11 cellular contexts compared by ENCODE assay signal in genomic region chr9:5455181-5455580, GRCh38. TPM values are rescaled to one million over a fixed set of nuclear protein-coding genes. Genes with fewer than 3 reads are reported as not detected.
DNase-seq lines count a peak whose midpoint lies in the region; ATAC-seq and TF ChIP-seq lines count a peak whose summit lies in the region.
"Had no signal": no experiment of that assay in that cellular context is flagged by ENCODE, and none has a peak within 500 bp of the region (broad histone marks: within the 10 kb centered on the region; RNA-seq: fewer than 3 reads in every experiment).

No MANE protein-coding gene starts in this region.

- no peaks in the 10 kb centered on the region for H3K27me3 Mint-ChIP-seq in activated T-cell treated with anti-CD3 and anti-CD28 coated beads, Interleukin-2, amount 50 U/mL, for 24 hours
- no peaks in the 10 kb centered on the region for H3K27me3 Mint-ChIP-seq in stimulated activated memory B cell treated with anti-CD40 and anti-IgM and Interleukin-4, amounts not matched to agents 10 μg/mL and 1 μg/mL and 100 μg/mL, for 72 hours
- H3K27me3 Mint-ChIP-seq: naive B cell had no signal

- 45 to 62% methylated on average over 2 of the region's 2 CpGs for WGBS in transverse colon (ENCODE audit: low coverage in 1 of 2), 2 donors

- no peak overlapping the region for H2AFZ ChIP-seq in Karpas-422 (ENCODE audit: low read length)

- in situ Hi-C loops in transverse colon (cut with MboI; ENCODE audit: low pct_ligation_motif_present in 1 of 4, low pct_unique_long_range_greater_than_20kb in 1 of 4, low sequenced_read_pairs in 3 of 4): loop anchor here in 1 of 4 donors (10.0 kb wide), 1 partner anchor 140 kb away; no protein-coding TSS in a partner anchor

- peak overlapping the region; percentile 76 for H3K4me3 Mint-ChIP-seq in activated T-cell treated with anti-CD3 and anti-CD28 coated beads, Interleukin-2, amount 50 U/mL, for 24 hours
- H3K4me3 Mint-ChIP-seq in stimulated activated memory B cell treated with anti-CD40 and anti-IgM and Interleukin-4, amounts not matched to agents 10 μg/mL and 1 μg/mL and 100 μg/mL, for 72 hours: peak overlapping the region; percentile 66

- H3K9me3 Mint-ChIP-seq in activated T-cell treated with anti-CD3 and anti-CD28 coated beads, Interleukin-2, amount 50 U/mL, for 24 hours: peaks cover 11% of the 10 kb centered on the region
- no peaks in the 10 kb centered on the region for H3K9me3 Mint-ChIP-seq in stimulated activated memory B cell treated with anti-CD40 and anti-IgM and Interleukin-4, amounts not matched to agents 10 μg/mL and 1 μg/mL and 100 μg/mL, for 72 hours
- H3K9me3 Mint-ChIP-seq: naive B cell had no signal

- H3K27ac ChIP-seq in Karpas-422 (ENCODE audit: low read length) (peak overlapping the region; percentile 36), transverse colon (no peak overlapping the region)

- no peaks in the 10 kb centered on the region for H3K27me3 ChIP-seq in Karpas-422 (ENCODE audit: low read length)
- no peaks in the 10 kb centered on the region for H3K27me3 ChIP-seq in transverse colon

- H3K9ac ChIP-seq in Karpas-422 (ENCODE audit: low read length): no peak overlapping the region

- TF ChIP-seq CTCF in cardiac fibroblast (IDR thresholded peaks at IDR 0.05; ENCODE audit: low read depth, low read length): no peak
- no peak for TF ChIP-seq CTCF in transverse colon (IDR thresholded peaks at IDR 0.05)

- H3K4me2 ChIP-seq in Karpas-422 (ENCODE audit: low read depth, low read length, poor library complexity, severe bottlenecking): peak overlapping the region; percentile 26

- peaks cover 80% of the 10 kb centered on the region for H3K4me1 Mint-ChIP-seq in activated T-cell treated with anti-CD3 and anti-CD28 coated beads, Interleukin-2, amount 50 U/mL, for 24 hours (ENCODE audit: low read depth)
- H3K4me1 Mint-ChIP-seq in stimulated activated memory B cell treated with anti-CD40 and anti-IgM and Interleukin-4, amounts not matched to agents 10 μg/mL and 1 μg/mL and 100 μg/mL, for 72 hours: peaks cover 66% of the 10 kb centered on the region

- H3K9me2 ChIP-seq in Karpas-422 (replicated peaks; ENCODE audit: insufficient read depth, low read length): no peaks in the 10 kb centered on the region

- no peak overlapping the region for H3K4me3 ChIP-seq in Karpas-422 (ENCODE audit: low read length)
- no peak overlapping the region for H3K4me3 ChIP-seq in cardiac fibroblast (replicated peaks in 1 of 2; ENCODE audit: low read depth in 2 of 2, low read length in 2 of 2)
- no peak overlapping the region for H3K4me3 ChIP-seq in transverse colon

- DNase-seq in activated T-cell treated with anti-CD3 and anti-CD28 coated beads, Interleukin-2, amount 50 U/mL, for 24 hours: no peak
- no peak for DNase-seq in activated T-cell treated with anti-CD3 and anti-CD28 coated beads, Interleukin-2, amount 50 U/mL, for 48 hours
- DNase-seq in Karpas-422: no peak
- peak; percentile 48 to 80 for DNase-seq in cardiac fibroblast (ENCODE audit: low read depth in 2 of 2)
- DNase-seq in transverse colon: no peak
- DNase-seq in NCI-H1048 (lab: John Stamatoyannopoulos, UW): no peak
- DNase-seq: C1 segment of cervical spinal cord, naive B cell, NCI-H510A had no signal

- TF ChIP-seq POLR2A in transverse colon (IDR thresholded peaks at IDR 0.05): no peak

- no peaks in the 10 kb centered on the region for H3K9me3 ChIP-seq in Karpas-422 (ENCODE audit: low read length)
- H3K9me3 ChIP-seq in transverse colon: no peaks in the 10 kb centered on the region

- H3K27ac Mint-ChIP-seq in activated T-cell treated with anti-CD3 and anti-CD28 coated beads, Interleukin-2, amount 50 U/mL, for 24 hours: peak overlapping the region; percentile 97
- H3K27ac Mint-ChIP-seq in stimulated activated memory B cell treated with anti-CD40 and anti-IgM and Interleukin-4, amounts not matched to agents 10 μg/mL and 1 μg/mL and 100 μg/mL, for 72 hours: peak overlapping the region; percentile 86

- H3K36me3 Mint-ChIP-seq in activated T-cell treated with anti-CD3 and anti-CD28 coated beads, Interleukin-2, amount 50 U/mL, for 24 hours (ENCODE audit: low read depth): peaks cover 92% of the 10 kb centered on the region
- peaks cover 54% of the 10 kb centered on the region for H3K36me3 Mint-ChIP-seq in stimulated activated memory B cell treated with anti-CD40 and anti-IgM and Interleukin-4, amounts not matched to agents 10 μg/mL and 1 μg/mL and 100 μg/mL, for 72 hours
- H3K36me3 Mint-ChIP-seq: naive B cell had no signal

- no peak for TF ChIP-seq EP300 in transverse colon (IDR thresholded peaks at IDR 0.05; ENCODE audit: low read depth)

- H3K36me3 ChIP-seq in Karpas-422 (ENCODE audit: insufficient read depth, low read length) (no peaks in the 10 kb centered on the region), transverse colon (no peaks in the 10 kb centered on the region)

- H3K4me1 ChIP-seq in Karpas-422 (ENCODE audit: low read length) (peaks cover 40% of the 10 kb centered on the region), transverse colon (peaks cover 0 to 14% (median 4%) of the 10 kb centered on the region in 4 donors)

- intact Hi-C loops in transverse colon (cut with DNase I; ENCODE audit: low total_unique reads): no loop called here

- ATAC-seq in stimulated activated memory B cell treated with anti-CD40 and anti-IgM and Interleukin-4, amounts not matched to agents 10 μg/mL and 1 μg/mL and 100 μg/mL, for 72 hours: peak; percentile 29
- no peak for ATAC-seq in GM19324 (IDR thresholded peaks at IDR 0.05; ENCODE audit: low FRiP score, unreplicated experiment)

- no peaks in the 10 kb centered on the region for H3K79me2 ChIP-seq in Karpas-422 (ENCODE audit: low read length)

- no peaks in the 10 kb centered on the region for H4K20me1 ChIP-seq in Karpas-422 (ENCODE audit: insufficient read depth, low read depth, low read length)

RNA-seq across cellular contexts. Expression of gene CD274, which starts 4.8 kb away (rescaled TPM):
- total RNA-seq in Karpas-422 (2014; rRNA removed; shearing (Covaris generic); ENCODE audit: low replicate concordance): 0.11 and 0.29 TPM in 2 replicates
- 1 to 10 TPM in 2 of 4 donors, under 1 TPM in 1, not detected in 1; 0.80 to 2.9 (median 1.2) TPM for total RNA-seq in transverse colon

RNA-seq across cellular contexts. Expression of gene PLGRKT, which starts 17.5 kb away (rescaled TPM):
- total RNA-seq in Karpas-422 (2014; rRNA removed; shearing (Covaris generic); ENCODE audit: low replicate concordance): 18.7 and 53.1 TPM in 2 replicates
- total RNA-seq in transverse colon: 10 to 100 TPM in 2 of 4 donors, 1 to 10 TPM in 2; 1.6 to 58.3 (median 16.5) TPM

RNA-seq across cellular contexts. Expression of gene PDCD1LG2, which starts 55.1 kb away (rescaled TPM):
- total RNA-seq in Karpas-422 (2014; rRNA removed; shearing (Covaris generic); ENCODE audit: low replicate concordance): not detected in 2 replicates
- total RNA-seq in transverse colon: under 1 TPM in 2 of 4 donors, not detected in 2; 0.27 to 0.64 TPM

Comparison
In these comparisons a context has a peak if more than half of its experiments do, and no peak if none do; other contexts are left out.
1. DNase-seq: peak in cardiac fibroblast (2 of 2); none in activated T-cell treated with anti-CD3 and anti-CD28 coated beads, Interleukin-2, amount 50 U/mL, for 24 hours (single experiment), activated T-cell treated with anti-CD3 and anti-CD28 coated beads, Interleukin-2, amount 50 U/mL, for 48 hours (0 of 2), Karpas-422 (single experiment), transverse colon (single experiment) and NCI-H1048 (single experiment).